In genomic region chr11:20112291-20113146, GRCh38 we compare ENCODE assay signal across 8 cellular contexts. TPM values are rescaled to one million over a fixed set of nuclear protein-coding genes. Genes with fewer than 3 reads are reported as not detected.
DNase-seq lines count a peak whose midpoint lies in the region; ATAC-seq and TF ChIP-seq lines count a peak whose summit lies in the region.

No MANE protein-coding gene starts in this region.

- H3K27me3 ChIP-seq in BE2C (no peaks in the 10 kb centered on the region), MG63 (no peaks in the 10 kb centered on the region)

- no peak overlapping the region; the same call in 1 of the 2 replicates for H3K4me3 ChIP-seq in BE2C (ENCODE audit: low read depth, low read length)
- no peak overlapping the region for H3K4me3 ChIP-seq in MG63
- no peak overlapping the region for H3K4me3 ChIP-seq in astrocyte of the cerebellum (ENCODE audit: low read depth, low read length)

- ATAC-seq in GM19328 (IDR thresholded peaks at IDR 0.05; ENCODE audit: unreplicated experiment) = no peak
- ATAC-seq in GM19351 (IDR thresholded peaks at IDR 0.05; ENCODE audit: unreplicated experiment) = no peak
- ATAC-seq in GM21737 (IDR thresholded peaks at IDR 0.05; ENCODE audit: unreplicated experiment) = no peak

- no peak for TF ChIP-seq CTCF in BE2C (IDR thresholded peaks at IDR 0.05; ENCODE audit: low read depth, low read length)
- TF ChIP-seq CTCF in astrocyte of the cerebellum (IDR thresholded peaks at IDR 0.05; ENCODE audit: low read depth, low read length, missing control alignments) = no peak

- peaks cover 9% of the 10 kb centered on the region for H3K4me1 ChIP-seq in BE2C

- H3K9me3 ChIP-seq in BE2C (no peaks in the 10 kb centered on the region), MG63 (no peaks in the 10 kb centered on the region)

- DNase-seq in BE2C = peak; percentile 71
- peak; percentile 82 for DNase-seq in MG63
- peak; percentile 86 for DNase-seq in astrocyte of the cerebellum (ENCODE audit: low read depth)
- peak; percentile 42 to 56 for DNase-seq in hippocampal formation (lab: John Stamatoyannopoulos, UW)
- DNase-seq in smooth muscle cell of the brain vasculature (ENCODE audit: low read depth, low spot score) = peak; percentile 75

- in situ Hi-C loops in astrocyte of the cerebellum (cut with HindIII; ENCODE audit: low sequenced_read_pairs) = no loop called here

- H3K36me3 ChIP-seq in BE2C = no peaks in the 10 kb centered on the region
- peaks cover 65% of the 10 kb centered on the region for H3K36me3 ChIP-seq in MG63

RNA-seq across cellular contexts. Expression of gene DBX1, which starts 47.8 kb away (rescaled TPM):
- polyA plus RNA-seq in BE2C (2012; ENCODE audit: insufficient read depth, insufficient read length, low read depth) = not detected
- total RNA-seq in MG63 (2014; rRNA removed; shearing (Covaris generic); ENCODE audit: low replicate concordance) = not detected in 2 replicates
